15 cellular contexts compared by ENCODE assay signal in the genomic region with DNA sequence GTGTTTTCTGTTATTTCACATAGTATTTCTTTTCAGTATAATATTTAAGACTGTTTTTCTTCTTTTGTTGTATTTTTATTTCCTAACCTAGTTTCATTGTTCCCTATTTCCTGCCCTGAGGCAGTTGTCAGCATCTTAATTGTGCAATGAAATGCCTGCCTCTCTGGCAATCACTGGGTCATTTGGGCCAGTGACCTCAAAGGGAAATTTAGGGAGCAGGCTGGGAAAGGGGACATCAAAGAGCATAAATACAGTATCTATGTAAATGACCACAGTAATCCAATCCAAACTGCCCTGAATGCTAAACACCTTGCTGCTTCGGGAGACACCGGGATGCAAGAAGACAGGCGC.
DNase-seq lines count a peak whose midpoint lies in the region; ATAC-seq, FAIRE-seq and TF ChIP-seq lines count a peak whose summit lies in the region.
"Had no signal": no experiment of that assay in that cellular context is flagged by ENCODE, and none has a peak within 500 bp of the region (broad histone marks: within the 10 kb centered on the region; RNA-seq: fewer than 3 reads in every experiment).

No MANE protein-coding gene starts in this region.

- POLR2A ChIA-PET in IMR-90 (lab: Charles Lee; ENCODE audit: unreplicated experiment) = no interaction called here

- H3K9ac ChIP-seq in BLaER1 treated with 17β-estradiol and CSF1 and Interleukin-3, amounts not matched to agents 10 nM and 100 nM = no peak overlapping the region
- no peak overlapping the region for H3K9ac ChIP-seq in IMR-90 (ENCODE audit: low read depth, low read length)

- dilution Hi-C loops in IMR-90 (cut with HindIII; ENCODE audit: low sequenced_read_pairs, unreplicated experiment) = no loop called here

- H4K20me1 ChIP-seq in BLaER1 treated with 17β-estradiol and CSF1 and Interleukin-3, amounts not matched to agents 10 nM and 100 nM = no peaks in the 10 kb centered on the region
- no peaks in the 10 kb centered on the region for H4K20me1 ChIP-seq in IMR-90 (ENCODE audit: insufficient read depth, low read length)

- no peak overlapping the region; the same call in 2 of the 3 replicates for H2BK15ac ChIP-seq in IMR-90 (ENCODE audit: low read depth, low read length)

- H3K27me3 ChIP-seq in BLaER1 treated with 17β-estradiol and CSF1 and Interleukin-3, amounts not matched to agents 10 nM and 100 nM = no peaks in the 10 kb centered on the region
- no peaks in the 10 kb centered on the region for H3K27me3 ChIP-seq in IMR-90 (ENCODE audit: control insufficient read depth, insufficient read depth, low read length)
- no peaks in the 10 kb centered on the region for H3K27me3 ChIP-seq in bronchial epithelial cell (ENCODE audit: control insufficient read depth, insufficient read depth, low read length)
- H3K27me3 ChIP-seq: colonic mucosa, pancreas had no signal

- H2BK120ac ChIP-seq in IMR-90 (ENCODE audit: low read depth, low read length) = no peak overlapping the region

- H3K14ac ChIP-seq in IMR-90 (replicated peaks; ENCODE audit: low read depth, low read length) = no peak overlapping the region

- H3K4me2 ChIP-seq in BLaER1 treated with 17β-estradiol and CSF1 and Interleukin-3, amounts not matched to agents 10 nM and 100 nM = peak overlapping the region; percentile 33 to 69 (median 50)
- H3K4me2 ChIP-seq in IMR-90 (ENCODE audit: low read depth, low read length) = no peak overlapping the region

- no peak overlapping the region for H3K4ac ChIP-seq in IMR-90 (ENCODE audit: low read depth, low read length)

- no TSS peak for BruUV-seq in IMR-90 (replicated peaks; lab: Mats Ljungman, UMichigan)

- H2BK20ac ChIP-seq in IMR-90 (ENCODE audit: low read depth, low read length) = no peak overlapping the region; the same call in 1 of the 2 replicates

- no peak for DNase-seq in IMR-90
- DNase-seq in bronchial epithelial cell (ENCODE audit: low read depth) = peak; percentile 48
- DNase-seq in mesothelial cell of epicardium (ENCODE audit: low spot score in 2 of 2, unreplicated experiment in 2 of 2) = no peak
- DNase-seq in NCI-H1417 (lab: John Stamatoyannopoulos, UW) = no peak
- DNase-seq in activated CD4-positive, alpha-beta T cell treated with anti-CD3 and anti-CD28 coated beads, Interleukin-2, amount 50 U/mL, for 1 hour = no peak
- DNase-seq: activated CD4-positive, alpha-beta T cell treated with anti-CD3 and anti-CD28 coated beads, Interleukin-2, amount 50 U/mL, for 48 hours; activated T-cell treated with anti-CD3 and anti-CD28 coated beads, Interleukin-2, amount 50 U/mL, for 72 hours; colonic mucosa; NCI-H2081; pancreas; SHP77 had no signal

- no peaks in the 10 kb centered on the region for H3K9me1 ChIP-seq in IMR-90 (ENCODE audit: insufficient read depth, low read length)

- no peak overlapping the region for H3K56ac ChIP-seq in IMR-90 (ENCODE audit: extremely low read depth, insufficient read depth, low read length)

- TF ChIP-seq RAD21 in IMR-90 (IDR thresholded peaks at IDR 0.05; ENCODE audit: low read length) = no peak

- no peak overlapping the region for H4K91ac ChIP-seq in IMR-90 (ENCODE audit: insufficient read depth, low read depth, low read length)

- H3K9me3 ChIP-seq in BLaER1 treated with 17β-estradiol and CSF1 and Interleukin-3, amounts not matched to agents 10 nM and 100 nM (replicated peaks in 1 of 11) = no peaks in the 10 kb centered on the region
- H3K9me3 ChIP-seq in IMR-90 (ENCODE audit: control insufficient read depth, insufficient read depth, low read length) = no peaks in the 10 kb centered on the region
- H3K9me3 ChIP-seq: colonic mucosa, pancreas had no signal

- H2AK5ac ChIP-seq in IMR-90 (ENCODE audit: low read depth, low read length) = peak overlapping the region; percentile 20; the same call in 1 of the 2 replicates

- CTCF ChIA-PET in IMR-90 (lab: Yijun Ruan, JAX) = no interaction called here

- in situ Hi-C loops in IMR-90 (cut with MboI; ENCODE audit: low sequenced_read_pairs) = no loop called here

- peaks cover 19 to 38% (median 27%) of the 10 kb centered on the region in 10 experiments for H3K4me1 ChIP-seq in BLaER1 treated with 17β-estradiol and CSF1 and Interleukin-3, amounts not matched to agents 10 nM and 100 nM
- H3K4me1 ChIP-seq in IMR-90 (ENCODE audit: control insufficient read depth, insufficient read depth, low read length) = peaks cover 5% of the 10 kb centered on the region
- H3K4me1 ChIP-seq: colonic mucosa had no signal

- H3K36me3 ChIP-seq in BLaER1 treated with 17β-estradiol and CSF1 and Interleukin-3, amounts not matched to agents 10 nM and 100 nM = peaks cover 0 to 8% (median 0%) of the 10 kb centered on the region in 11 experiments; a peak in 3 of 22 replicates
- no peaks in the 10 kb centered on the region for H3K36me3 ChIP-seq in IMR-90 (ENCODE audit: control insufficient read depth, insufficient read depth, low read length)
- no peaks in the 10 kb centered on the region for H3K36me3 ChIP-seq in bronchial epithelial cell (ENCODE audit: control insufficient read depth, insufficient read depth, low read length)
- H3K36me3 ChIP-seq: colonic mucosa had no signal

- H3K4me1 Mint-ChIP-seq in mesothelial cell of epicardium = peaks cover 47% of the 10 kb centered on the region

- H2AFZ ChIP-seq in IMR-90 (replicated peaks; ENCODE audit: low read length, poor library complexity) = no peak overlapping the region

- H3K27me3 Mint-ChIP-seq in mesothelial cell of epicardium (ENCODE audit: low read depth) = no peaks in the 10 kb centered on the region
- H3K27me3 Mint-ChIP-seq: B cell had no signal

- H4K5ac ChIP-seq in IMR-90 (ENCODE audit: low read depth, low read length) = no peak overlapping the region

- intact Hi-C loops in IMR-90 (cut with micrococcal nuclease) = no loop called here

- ATAC-seq in IMR-90 (ENCODE audit: low read depth) (no peak), GM21576 (IDR thresholded peaks at IDR 0.05; ENCODE audit: unreplicated experiment) (no peak), GM18861 (IDR thresholded peaks at IDR 0.05; ENCODE audit: unreplicated experiment) (no peak)
- ATAC-seq: activated T-cell treated with anti-CD3 and anti-CD28 coated beads, Interleukin-2, amount 50 U/mL, for 72 hours had no signal

- H3K9me3 Mint-ChIP-seq in mesothelial cell of epicardium = no peaks in the 10 kb centered on the region
- H3K9me3 Mint-ChIP-seq: activated T-cell treated with anti-CD3 and anti-CD28 coated beads, Interleukin-2, amount 50 U/mL, for 72 hours had no signal

- no peaks in the 10 kb centered on the region for H3K79me1 ChIP-seq in IMR-90 (ENCODE audit: low read depth in 1 of 2, low read length in 2 of 2)

- H3K4me3 ChIP-seq in BLaER1 treated with 17β-estradiol and CSF1 and Interleukin-3, amounts not matched to agents 10 nM and 100 nM = no peak overlapping the region
- H3K4me3 ChIP-seq in IMR-90 (ENCODE audit: insufficient read depth, low read depth, low read length) = no peak overlapping the region
- H3K4me3 ChIP-seq in bronchial epithelial cell (ENCODE audit: low read depth, low read length) = no peak overlapping the region
- H3K4me3 ChIP-seq: colonic mucosa, pancreas had no signal

- H2AK9ac ChIP-seq in IMR-90 (replicated peaks; ENCODE audit: low read depth, low read length, poor library complexity) = no peak overlapping the region

- no CpG with 5 or more reads among the region's 3 CpGs for WGBS in IMR-90 (ENCODE audit: extremely low coverage in 2 of 2, insufficient read length in 1 of 2), 2 experiments

- peak overlapping the region; percentile 83 for H3K27ac Mint-ChIP-seq in mesothelial cell of epicardium
- H3K27ac Mint-ChIP-seq: activated T-cell treated with anti-CD3 and anti-CD28 coated beads, Interleukin-2, amount 50 U/mL, for 72 hours; B cell had no signal

- no peak for FAIRE-seq in bronchial epithelial cell (lab: Jason Lieb, UNC)

- no peak overlapping the region for H2BK5ac ChIP-seq in IMR-90 (ENCODE audit: low read depth, low read length, poor library complexity, severe bottlenecking)

- TF ChIP-seq CTCF in IMR-90 (conservative IDR thresholded peaks at IDR 0.05; ENCODE audit: low read depth, low read length) = no peak
- TF ChIP-seq CTCF in bronchial epithelial cell (IDR thresholded peaks at IDR 0.05; ENCODE audit: insufficient read depth, low read length, severe bottlenecking) = no peak
- TF ChIP-seq CTCF in mesothelial cell of epicardium (IDR thresholded peaks at IDR 0.05; ENCODE audit: unreplicated experiment) = no peak

- no peak overlapping the region for H3K18ac ChIP-seq in IMR-90 (ENCODE audit: low read depth, low read length)

- TF ChIP-seq POLR2A in IMR-90 (IDR thresholded peaks at IDR 0.05; ENCODE audit: low read depth, low read length) = no peak

- H3K4me3 Mint-ChIP-seq in mesothelial cell of epicardium = no peak overlapping the region
- H3K4me3 Mint-ChIP-seq: activated T-cell treated with anti-CD3 and anti-CD28 coated beads, Interleukin-2, amount 50 U/mL, for 72 hours; B cell had no signal

- no peak overlapping the region for H3K23ac ChIP-seq in IMR-90 (ENCODE audit: low read depth, low read length)

- peaks cover 37% of the 10 kb centered on the region for H3K36me3 Mint-ChIP-seq in mesothelial cell of epicardium

- no peak overlapping the region for H4K8ac ChIP-seq in IMR-90 (ENCODE audit: low read depth in 2 of 2, low read length in 2 of 2)

- H3K27ac ChIP-seq in BLaER1 treated with 17β-estradiol and CSF1 and Interleukin-3, amounts not matched to agents 10 nM and 100 nM = no peak overlapping the region
- H3K27ac ChIP-seq in IMR-90 (ENCODE audit: insufficient read depth, low read length) = no peak overlapping the region
- H3K27ac ChIP-seq: colonic mucosa had no signal

TF ChIP-seq in IMR-90, 13 proteins besides CTCF, POLR2A, EP300 and RAD21:
- peak; percentile 47; the same call in 1 of the 2 replicates for TF ChIP-seq CEBPB (IDR thresholded peaks at IDR 0.05; ENCODE audit: low read depth, low read length)
- TF ChIP-seq MAZ (IDR thresholded peaks at IDR 0.05; ENCODE audit: borderline replicate concordance, low read depth, low read length) = no peak
- TF ChIP-seq RCOR1 (IDR thresholded peaks at IDR 0.05; ENCODE audit: insufficient replicate concordance, low read length) = no peak
